8 cellular contexts compared by ENCODE assay signal in genomic region chr9:86281577-86282076, GRCh38. TPM values are rescaled to one million over a fixed set of nuclear protein-coding genes. Genes with fewer than 3 reads are reported as not detected.
DNase-seq lines count a peak whose midpoint lies in the region; ATAC-seq and TF ChIP-seq lines count a peak whose summit lies in the region.

No MANE protein-coding gene starts in this region.

- H3K9me3 ChIP-seq in SJSA1 (replicated peaks) (no peaks in the 10 kb centered on the region), esophagus (ENCODE audit: control insufficient read depth in 2 of 2, insufficient read depth in 1 of 2, low read depth in 1 of 2, low read length in 1 of 2) (no peaks in the 10 kb centered on the region)

- H3K9me3 Mint-ChIP-seq in activated naive CD4-positive, alpha-beta T cell treated with anti-CD3 and anti-CD28 coated beads for 36 hours: no peaks in the 10 kb centered on the region
- H3K9me3 Mint-ChIP-seq in osteocyte (ENCODE audit: unreplicated experiment): no peaks in the 10 kb centered on the region

- POLR2A ChIA-PET in HEK293T (lab: Yijun Ruan, JAX): interaction anchor here (1.0 kb wide), 1 partner anchor 140 kb away, joined by 3 read pairs; no protein-coding TSS in a partner anchor

- ATAC-seq in HG02973 (IDR thresholded peaks at IDR 0.05; ENCODE audit: unreplicated experiment) (peak; percentile 25), HG03039 (IDR thresholded peaks at IDR 0.05; ENCODE audit: unreplicated experiment) (no peak)

- CTCF ChIA-PET in activated naive CD4-positive, alpha-beta T cell treated with anti-CD3 and anti-CD28 coated beads for 36 hours (lab: Charles Lee): no interaction called here
- CTCF ChIA-PET in HEK293T (lab: Yijun Ruan, JAX): interaction anchor here (0.5 kb wide), 1 partner anchor 226 kb away, joined by 4 read pairs; no protein-coding TSS in a partner anchor

- H3K36me3 Mint-ChIP-seq in activated naive CD4-positive, alpha-beta T cell treated with anti-CD3 and anti-CD28 coated beads for 36 hours (ENCODE audit: low read depth): peaks cover 5% of the 10 kb centered on the region
- H3K36me3 Mint-ChIP-seq in osteocyte (ENCODE audit: unreplicated experiment): peaks cover 8% of the 10 kb centered on the region

- H3K36me3 ChIP-seq in SJSA1: peaks cover 26% of the 10 kb centered on the region
- no peaks in the 10 kb centered on the region for H3K36me3 ChIP-seq in esophagus (ENCODE audit: control insufficient read depth in 2 of 2, insufficient read depth in 2 of 2, low read length in 1 of 2)

- H3K4me3 Mint-ChIP-seq in activated naive CD4-positive, alpha-beta T cell treated with anti-CD3 and anti-CD28 coated beads for 36 hours: peak overlapping the region; percentile 89
- peak overlapping the region; percentile 89 for H3K4me3 Mint-ChIP-seq in osteocyte (ENCODE audit: unreplicated experiment)

- H3K4me1 Mint-ChIP-seq in activated naive CD4-positive, alpha-beta T cell treated with anti-CD3 and anti-CD28 coated beads for 36 hours (ENCODE audit: low read depth): peaks cover 45% of the 10 kb centered on the region
- H3K4me1 Mint-ChIP-seq in osteocyte (ENCODE audit: unreplicated experiment): peaks cover 39% of the 10 kb centered on the region

- H3K27me3 ChIP-seq in SJSA1 (replicated peaks): no peaks in the 10 kb centered on the region
- no peaks in the 10 kb centered on the region for H3K27me3 ChIP-seq in esophagus (ENCODE audit: control insufficient read depth in 1 of 2, insufficient read depth in 2 of 2, low read length in 2 of 2)

- H3K27ac Mint-ChIP-seq in activated naive CD4-positive, alpha-beta T cell treated with anti-CD3 and anti-CD28 coated beads for 36 hours: peak overlapping the region; percentile 94
- peak overlapping the region; percentile 81 for H3K27ac Mint-ChIP-seq in osteocyte (ENCODE audit: unreplicated experiment)

- no peak for TF ChIP-seq CTCF in osteocyte (IDR thresholded peaks at IDR 0.05)

- whole genome bisulfite sequencing in esophagus, 2 donors: 1 to 2% methylated on average over 23 to 31 of the region's 31 CpGs

- H3K27me3 Mint-ChIP-seq in activated naive CD4-positive, alpha-beta T cell treated with anti-CD3 and anti-CD28 coated beads for 36 hours (ENCODE audit: low read depth): no peaks in the 10 kb centered on the region
- H3K27me3 Mint-ChIP-seq in osteocyte (ENCODE audit: unreplicated experiment): no peaks in the 10 kb centered on the region

- H3K4me3 ChIP-seq in SJSA1 (peak overlapping the region; percentile 88), esophagus (ENCODE audit: low read depth in 1 of 2, low read length in 2 of 2) (peak overlapping the region; percentile 80 to 100)

- peaks cover 16% of the 10 kb centered on the region for H3K4me1 ChIP-seq in SJSA1 (replicated peaks)
- H3K4me1 ChIP-seq in esophagus (ENCODE audit: control insufficient read depth in 2 of 2, insufficient read depth in 2 of 2, low read length in 1 of 2): peaks cover 3 to 10% of the 10 kb centered on the region in 2 donors

- intact Hi-C loops in activated naive CD4-positive, alpha-beta T cell treated with anti-CD3 and anti-CD28 coated beads for 36 hours (cut with micrococcal nuclease): loop anchor here (1.0 to 10.0 kb wide), 8 partner anchors 22 to 1693 kb away; partner anchors contain the start of genes CDK20 and NAA35

- H3K27ac ChIP-seq in SJSA1 (peak overlapping the region; percentile 93), esophagus (ENCODE audit: low read depth in 2 of 2, low read length in 1 of 2) (peak overlapping the region; percentile 97)

- no peak for DNase-seq in activated naive CD4-positive, alpha-beta T cell treated with anti-CD3 and anti-CD28 coated beads for 36 hours
- DNase-seq in activated naive CD4-positive, alpha-beta T cell (lab: John Stamatoyannopoulos, UW): no peak
- DNase-seq in SJSA1 (ENCODE audit: low read depth in 1 of 2, low spot score in 2 of 2): no peak
- DNase-seq in osteocyte (ENCODE audit: extremely low spot score, unreplicated experiment): no peak
- no peak for DNase-seq in HEK293T (ENCODE audit: extremely low spot score)

TF ChIP-seq in HEK293T, 16 proteins besides CTCF, POLR2A, EP300 and RAD21:
- TF ChIP-seq FOXM1 (IDR thresholded peaks at IDR 0.05; ENCODE audit: borderline replicate concordance) (no peak; the same call in 1 of the 2 replicates), HDGF (IDR thresholded peaks at IDR 0.05; ENCODE audit: borderline replicate concordance) (no peak), ELF4 (IDR thresholded peaks at IDR 0.05) (no peak), SUZ12 (IDR thresholded peaks at IDR 0.05) (no peak), CTBP1 (IDR thresholded peaks at IDR 0.05; ENCODE audit: borderline replicate concordance) (no peak), FOXA1 (IDR thresholded peaks at IDR 0.05) (no peak), SP1 (IDR thresholded peaks at IDR 0.05) (no peak), ARNT (IDR thresholded peaks at IDR 0.05) (no peak), LEF1 (IDR thresholded peaks at IDR 0.05; ENCODE audit: borderline replicate concordance) (no peak), L3MBTL2 (conservative IDR thresholded peaks at IDR 0.05) (no peak), TARDBP (IDR thresholded peaks at IDR 0.05) (no peak), BHLHE40 (IDR thresholded peaks at IDR 0.05; ENCODE audit: borderline replicate concordance) (no peak), ZNF384 (IDR thresholded peaks at IDR 0.05) (no peak), NFRKB (IDR thresholded peaks at IDR 0.05) (no peak), FOXK2 (IDR thresholded peaks at IDR 0.05) (no peak)
- TF ChIP-seq, protein P1, sequence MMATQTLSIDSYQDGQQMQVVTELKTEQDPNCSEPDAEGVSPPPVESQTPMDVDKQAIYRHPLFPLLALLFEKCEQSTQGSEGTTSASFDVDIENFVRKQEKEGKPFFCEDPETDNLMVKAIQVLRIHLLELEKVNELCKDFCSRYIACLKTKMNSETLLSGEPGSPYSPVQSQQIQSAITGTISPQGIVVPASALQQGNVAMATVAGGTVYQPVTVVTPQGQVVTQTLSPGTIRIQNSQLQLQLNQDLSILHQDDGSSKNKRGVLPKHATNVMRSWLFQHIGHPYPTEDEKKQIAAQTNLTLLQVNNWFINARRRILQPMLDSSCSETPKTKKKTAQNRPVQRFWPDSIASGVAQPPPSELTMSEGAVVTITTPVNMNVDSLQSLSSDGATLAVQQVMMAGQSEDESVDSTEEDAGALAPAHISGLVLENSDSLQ (IDR thresholded peaks at IDR 0.05): no peak

RNA-seq across cellular contexts. Expression of gene ISCA1, which starts 0.7 kb away (rescaled TPM):
- 10 to 100 TPM; 18.4 to 18.7 TPM for total RNA-seq in activated naive CD4-positive, alpha-beta T cell treated with anti-CD3 and anti-CD28 coated beads for 36 hours
- total RNA-seq in SJSA1 (2014; rRNA removed; shearing (Covaris generic)): 41.9 and 60.0 TPM in 2 replicates
- 10 to 100 TPM in 1 of 2 donors, 1 to 10 TPM in 1; 8.0 to 14.6 TPM for polyA plus RNA-seq in esophagus
- total RNA-seq in osteocyte: 32.9 and 33.9 TPM in 2 replicates

RNA-seq across cellular contexts. Expression of gene C9orf153, which starts 22.2 kb away (rescaled TPM):
- under 1 TPM; 0.31 to 0.40 TPM for total RNA-seq in activated naive CD4-positive, alpha-beta T cell treated with anti-CD3 and anti-CD28 coated beads for 36 hours
- 0.39 TPM in 1 of 2 replicates, not detected in the other for total RNA-seq in SJSA1 (2014; rRNA removed; shearing (Covaris generic))
- polyA plus RNA-seq in esophagus: under 1 TPM; 0.02 to 0.14 TPM
- total RNA-seq in osteocyte: 0.40 TPM in 1 of 2 replicates, not detected in the other
